Comparison of ENCODE assay signal across 1 cellular context in the genomic region with DNA sequence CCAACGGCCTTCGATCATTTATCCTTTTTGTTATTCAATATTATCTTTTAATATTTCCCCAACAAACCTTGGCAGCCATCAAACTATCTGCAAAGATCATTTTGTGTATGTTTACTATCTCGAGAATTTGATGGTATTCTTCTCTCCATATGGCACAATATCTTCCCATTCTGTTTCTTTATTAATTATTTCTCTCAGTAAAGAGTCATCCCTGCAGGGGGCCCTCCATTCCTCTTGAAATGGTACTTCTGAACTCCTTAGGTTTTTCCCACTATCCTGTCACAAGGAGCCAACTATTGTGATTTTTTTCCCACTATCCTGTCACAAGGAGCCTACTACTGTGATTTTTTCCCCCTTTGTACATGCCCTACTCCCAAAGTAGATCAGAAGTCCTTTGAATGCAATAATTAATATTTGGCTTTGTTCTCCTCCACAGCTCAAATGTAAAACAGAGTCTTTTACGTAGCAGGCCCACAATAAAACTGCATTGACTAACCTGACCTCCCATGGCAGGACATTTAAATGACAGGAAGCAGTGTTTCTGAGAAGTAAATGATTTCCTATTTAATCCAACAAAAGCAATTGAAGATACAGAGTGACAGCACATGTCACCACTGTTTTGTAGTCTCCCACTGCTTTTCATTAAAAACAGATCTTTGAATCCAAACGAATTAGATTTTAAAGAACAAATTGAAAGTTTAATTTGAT.
TF ChIP-seq lines count a peak whose summit lies in the region.

No MANE protein-coding gene starts in this region.

TF ChIP-seq in GM23338, 12 proteins besides CTCF, POLR2A, EP300 and RAD21 (continued from another document):
- TF ChIP-seq, protein P1, sequence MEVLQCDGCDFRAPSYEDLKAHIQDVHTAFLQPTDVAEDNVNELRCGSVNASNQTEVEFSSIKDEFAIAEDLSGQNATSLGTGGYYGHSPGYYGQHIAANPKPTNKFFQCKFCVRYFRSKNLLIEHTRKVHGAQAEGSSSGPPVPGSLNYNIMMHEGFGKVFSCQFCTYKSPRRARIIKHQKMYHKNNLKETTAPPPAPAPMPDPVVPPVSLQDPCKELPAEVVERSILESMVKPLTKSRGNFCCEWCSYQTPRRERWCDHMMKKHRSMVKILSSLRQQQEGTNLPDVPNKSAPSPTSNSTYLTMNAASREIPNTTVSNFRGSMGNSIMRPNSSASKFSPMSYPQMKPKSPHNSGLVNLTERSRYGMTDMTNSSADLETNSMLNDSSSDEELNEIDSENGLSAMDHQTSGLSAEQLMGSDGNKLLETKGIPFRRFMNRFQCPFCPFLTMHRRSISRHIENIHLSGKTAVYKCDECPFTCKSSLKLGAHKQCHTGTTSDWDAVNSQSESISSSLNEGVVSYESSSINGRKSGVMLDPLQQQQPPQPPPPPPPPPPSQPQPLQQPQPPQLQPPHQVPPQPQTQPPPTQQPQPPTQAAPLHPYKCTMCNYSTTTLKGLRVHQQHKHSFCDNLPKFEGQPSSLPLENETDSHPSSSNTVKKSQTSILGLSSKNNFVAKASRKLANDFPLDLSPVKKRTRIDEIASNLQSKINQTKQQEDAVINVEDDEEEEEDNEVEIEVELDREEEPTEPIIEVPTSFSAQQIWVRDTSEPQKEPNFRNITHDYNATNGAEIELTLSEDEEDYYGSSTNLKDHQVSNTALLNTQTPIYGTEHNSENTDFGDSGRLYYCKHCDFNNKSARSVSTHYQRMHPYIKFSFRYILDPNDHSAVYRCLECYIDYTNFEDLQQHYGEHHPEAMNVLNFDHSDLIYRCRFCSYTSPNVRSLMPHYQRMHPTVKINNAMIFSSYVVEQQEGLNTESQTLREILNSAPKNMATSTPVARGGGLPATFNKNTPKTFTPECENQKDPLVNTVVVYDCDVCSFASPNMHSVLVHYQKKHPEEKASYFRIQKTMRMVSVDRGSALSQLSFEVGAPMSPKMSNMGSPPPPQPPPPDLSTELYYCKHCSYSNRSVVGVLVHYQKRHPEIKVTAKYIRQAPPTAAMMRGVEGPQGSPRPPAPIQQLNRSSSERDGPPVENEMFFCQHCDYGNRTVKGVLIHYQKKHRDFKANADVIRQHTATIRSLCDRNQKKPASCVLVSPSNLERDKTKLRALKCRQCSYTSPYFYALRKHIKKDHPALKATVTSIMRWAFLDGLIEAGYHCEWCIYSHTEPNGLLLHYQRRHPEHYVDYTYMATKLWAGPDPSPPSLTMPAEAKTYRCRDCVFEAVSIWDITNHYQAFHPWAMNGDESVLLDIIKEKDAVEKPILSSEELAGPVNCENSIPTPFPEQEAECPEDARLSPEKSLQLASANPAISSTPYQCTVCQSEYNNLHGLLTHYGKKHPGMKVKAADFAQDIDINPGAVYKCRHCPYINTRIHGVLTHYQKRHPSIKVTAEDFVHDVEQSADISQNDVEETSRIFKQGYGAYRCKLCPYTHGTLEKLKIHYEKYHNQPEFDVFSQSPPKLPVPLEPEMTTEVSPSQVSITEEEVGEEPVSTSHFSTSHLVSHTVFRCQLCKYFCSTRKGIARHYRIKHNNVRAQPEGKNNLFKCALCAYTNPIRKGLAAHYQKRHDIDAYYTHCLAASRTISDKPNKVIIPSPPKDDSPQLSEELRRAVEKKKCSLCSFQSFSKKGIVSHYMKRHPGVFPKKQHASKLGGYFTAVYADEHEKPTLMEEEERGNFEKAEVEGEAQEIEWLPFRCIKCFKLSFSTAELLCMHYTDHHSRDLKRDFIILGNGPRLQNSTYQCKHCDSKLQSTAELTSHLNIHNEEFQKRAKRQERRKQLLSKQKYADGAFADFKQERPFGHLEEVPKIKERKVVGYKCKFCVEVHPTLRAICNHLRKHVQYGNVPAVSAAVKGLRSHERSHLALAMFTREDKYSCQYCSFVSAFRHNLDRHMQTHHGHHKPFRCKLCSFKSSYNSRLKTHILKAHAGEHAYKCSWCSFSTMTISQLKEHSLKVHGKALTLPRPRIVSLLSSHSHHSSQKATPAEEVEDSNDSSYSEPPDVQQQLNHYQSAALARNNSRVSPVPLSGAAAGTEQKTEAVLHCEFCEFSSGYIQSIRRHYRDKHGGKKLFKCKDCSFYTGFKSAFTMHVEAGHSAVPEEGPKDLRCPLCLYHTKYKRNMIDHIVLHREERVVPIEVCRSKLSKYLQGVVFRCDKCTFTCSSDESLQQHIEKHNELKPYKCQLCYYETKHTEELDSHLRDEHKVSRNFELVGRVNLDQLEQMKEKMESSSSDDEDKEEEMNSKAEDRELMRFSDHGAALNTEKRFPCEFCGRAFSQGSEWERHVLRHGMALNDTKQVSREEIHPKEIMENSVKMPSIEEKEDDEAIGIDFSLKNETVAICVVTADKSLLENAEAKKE (CRISPR knock-in tag; IDR thresholded peaks at IDR 0.05) = no peak
- TF ChIP-seq STAT1 (IDR thresholded peaks at IDR 0.05; ENCODE audit: unreplicated experiment) = no peak
- TF ChIP-seq CREB1 (CRISPR knock-in tag; IDR thresholded peaks at IDR 0.05; ENCODE audit: low read depth) = no peak
